ENCODE assay signal across 12 cellular contexts in genomic region chrX:71992711-71993110, GRCh38.
DNase-seq lines count a peak whose midpoint lies in the region; ATAC-seq, FAIRE-seq and TF ChIP-seq lines count a peak whose summit lies in the region.
"Had no signal": no experiment of that assay in that cellular context is flagged by ENCODE, and none has a peak within 500 bp of the region (broad histone marks: within the 10 kb centered on the region; RNA-seq: fewer than 3 reads in every experiment).

No MANE protein-coding gene starts in this region.

- H3K4me3 ChIP-seq in DND-41 (ENCODE audit: low read depth in 1 of 2, low read length in 2 of 2), result no peak overlapping the region
- H3K4me3 ChIP-seq in bronchial epithelial cell (ENCODE audit: low read depth, low read length), result no peak overlapping the region
- no peak overlapping the region for H3K4me3 ChIP-seq in right atrium auricular region
- H3K4me3 ChIP-seq: gastroesophageal sphincter had no signal

- peak; percentile 4 for DNase-seq in DND-41
- peak; percentile 13 for DNase-seq in activated CD4-positive, alpha-beta T cell treated with anti-CD3 and anti-CD28 coated beads for 48 hours
- DNase-seq in bronchial epithelial cell (ENCODE audit: low read depth), result no peak
- peak; percentile 20 for DNase-seq in stimulated activated CD8-positive, alpha-beta memory T cell treated with anti-CD3 and anti-CD28 coated beads, Interleukin-12 subunit alpha, Interleukin-12 subunit beta, amount 100 ng/mL, for 1 hour (ENCODE audit: low read depth)
- no peak for DNase-seq in NCI-H2107 (lab: John Stamatoyannopoulos, UW)
- DNase-seq in SK-N-DZ (ENCODE audit: low spot score), result no peak
- DNase-seq in right atrium auricular region (ENCODE audit: low spot score), result no peak
- no peak for DNase-seq in T1000 (lab: John Stamatoyannopoulos, UW)
- DNase-seq: cerebellar nuclear complex, NCI-H1694 treated with DMSO at 0.1 percent for 48 hours, retina had no signal

- no peaks in the 10 kb centered on the region for H4K20me1 ChIP-seq in DND-41 (ENCODE audit: insufficient read depth, low read length)

- no peak overlapping the region for H3K27ac ChIP-seq in DND-41 (ENCODE audit: low read length)
- H3K27ac ChIP-seq in right atrium auricular region, result no peak overlapping the region
- H3K27ac ChIP-seq: gastroesophageal sphincter had no signal

- TF ChIP-seq CTCF in DND-41 (IDR thresholded peaks at IDR 0.05; ENCODE audit: borderline replicate concordance, extremely low read depth, low read length, poor library complexity, severe bottlenecking) (no peak), bronchial epithelial cell (IDR thresholded peaks at IDR 0.05; ENCODE audit: insufficient read depth, low read length, severe bottlenecking) (no peak), right atrium auricular region (IDR thresholded peaks at IDR 0.05) (no peak)

- H3K4me1 ChIP-seq in DND-41 (ENCODE audit: insufficient read depth, low read length), result no peaks in the 10 kb centered on the region
- H3K4me1 ChIP-seq in right atrium auricular region, result no peaks in the 10 kb centered on the region

- H3K36me3 ChIP-seq in DND-41 (ENCODE audit: insufficient read depth, low read length) (no peaks in the 10 kb centered on the region), bronchial epithelial cell (ENCODE audit: control insufficient read depth, insufficient read depth, low read length) (no peaks in the 10 kb centered on the region), right atrium auricular region (no peaks in the 10 kb centered on the region)
- H3K36me3 ChIP-seq: gastroesophageal sphincter had no signal

- H2AFZ ChIP-seq in DND-41 (ENCODE audit: low read depth, low read length), result no peak overlapping the region

- no peaks in the 10 kb centered on the region for H3K79me2 ChIP-seq in DND-41 (ENCODE audit: insufficient read depth, low read length)

- no peaks in the 10 kb centered on the region for H3K9me3 ChIP-seq in DND-41 (ENCODE audit: insufficient read depth, low read length, severe bottlenecking)
- no peaks in the 10 kb centered on the region for H3K9me3 ChIP-seq in right atrium auricular region
- H3K9me3 ChIP-seq: gastroesophageal sphincter had no signal

- no peak overlapping the region for H3K9ac ChIP-seq in DND-41 (ENCODE audit: low read depth, low read length)

- peaks cover 3% of the 10 kb centered on the region for H3K27me3 ChIP-seq in DND-41 (ENCODE audit: insufficient read depth, low read length, poor library complexity)
- H3K27me3 ChIP-seq in bronchial epithelial cell (ENCODE audit: control insufficient read depth, insufficient read depth, low read length), result no peaks in the 10 kb centered on the region
- no peaks in the 10 kb centered on the region for H3K27me3 ChIP-seq in right atrium auricular region
- H3K27me3 ChIP-seq: gastroesophageal sphincter had no signal

- peak; percentile 67 for ATAC-seq in DND-41 (ENCODE audit: insufficient read depth, low read depth)
- ATAC-seq: gastroesophageal sphincter had no signal

- FAIRE-seq in bronchial epithelial cell (lab: Jason Lieb, UNC), result peak; percentile 80

- H3K4me2 ChIP-seq in DND-41 (ENCODE audit: insufficient read depth, low read length), result no peak overlapping the region

Comparison
In these comparisons a context has a peak if more than half of its experiments do, and no peak if none do; other contexts are left out.
1. DNase-seq: peak in DND-41 (single experiment), activated CD4-positive, alpha-beta T cell treated with anti-CD3 and anti-CD28 coated beads for 48 hours (single experiment) and stimulated activated CD8-positive, alpha-beta memory T cell treated with anti-CD3 and anti-CD28 coated beads, Interleukin-12 subunit alpha, Interleukin-12 subunit beta, amount 100 ng/mL, for 1 hour (single experiment); none in bronchial epithelial cell (single experiment), NCI-H2107 (single experiment), SK-N-DZ (single experiment), right atrium auricular region (single experiment) and T1000 (single experiment).